Comparison of ENCODE assay signal across 8 cellular contexts in genomic region chr2:149038442-149039212, GRCh38. TPM values are rescaled to one million over a fixed set of nuclear protein-coding genes. Genes with fewer than 3 reads are reported as not detected.
DNase-seq lines count a peak whose midpoint lies in the region; ATAC-seq and TF ChIP-seq lines count a peak whose summit lies in the region.

A gene with protein sequence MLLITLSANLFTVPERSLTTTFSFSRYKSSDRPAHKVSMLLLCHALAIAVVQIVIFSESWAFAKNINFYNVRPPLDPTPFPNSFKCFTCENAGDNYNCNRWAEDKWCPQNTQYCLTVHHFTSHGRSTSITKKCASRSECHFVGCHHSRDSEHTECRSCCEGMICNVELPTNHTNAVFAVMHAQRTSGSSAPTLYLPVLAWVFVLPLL (plus strand): TSS chr2:149038699. CDS start chr2:149130949, 92,250 bp downstream.

- TF ChIP-seq EP300 in upper lobe of left lung (IDR thresholded peaks at IDR 0.05), result no peak

- TF ChIP-seq CTCF in WERI-Rb-1 (IDR thresholded peaks at IDR 0.05; ENCODE audit: low read depth, low read length) (peak; percentile 22; the same call in 1 of the 2 replicates), upper lobe of left lung (IDR thresholded peaks at IDR 0.05) (peak in 1 of 6 experiments; percentile 22)

- peaks cover 45% of the 10 kb centered on the region for H3K27me3 ChIP-seq in WERI-Rb-1 (ENCODE audit: insufficient read depth, low read depth, severe bottlenecking)
- H3K27me3 ChIP-seq in upper lobe of left lung, result peaks cover 0 to 9% (median 4%) of the 10 kb centered on the region in 4 donors

- TF ChIP-seq POLR2A in upper lobe of left lung (IDR thresholded peaks at IDR 0.05), result no peak

- H3K9me3 ChIP-seq in WERI-Rb-1 (ENCODE audit: severe bottlenecking) (no peaks in the 10 kb centered on the region), upper lobe of left lung (no peaks in the 10 kb centered on the region)

- ATAC-seq in GM19455 (IDR thresholded peaks at IDR 0.05; ENCODE audit: unreplicated experiment), result peak; percentile 71
- ATAC-seq in HG03469 (IDR thresholded peaks at IDR 0.05; ENCODE audit: unreplicated experiment), result peak; percentile 62
- ATAC-seq in upper lobe of left lung (ENCODE audit: low FRiP score in 2 of 2), result peak; percentile 48 to 52

- H3K27ac ChIP-seq in WERI-Rb-1 (no peak within 1 kb of the TSS), upper lobe of left lung (no peak within 1 kb of the TSS)

- H3K36me3 ChIP-seq in WERI-Rb-1 (no peaks in the 10 kb centered on the region), upper lobe of left lung (no peaks in the 10 kb centered on the region)

- H3K4me3 ChIP-seq in WERI-Rb-1 (ENCODE audit: low read depth, low read length), result peak within 1 kb of the TSS; percentile 22; the same call in 1 of the 2 replicates
- H3K4me3 ChIP-seq in upper lobe of left lung, result peak within 1 kb of the TSS in 3 of 4 donors; percentile 32 to 51 (median 49)

- WGBS in upper lobe of left lung, 2 donors, result 2 to 3% methylated on average over 32 to 41 of the region's 85 CpGs

- peaks cover 0 to 12% (median 5%) of the 10 kb centered on the region in 4 donors for H3K4me1 ChIP-seq in upper lobe of left lung

- DNase-seq in GM03348 (ENCODE audit: low spot score) (peak; percentile 64), WERI-Rb-1 (peak; percentile 19), kidney tubule cell (ENCODE audit: low spot score) (peak; percentile 28), upper lobe of left lung (peak; percentile 66 to 89), UCSD-AML1 (lab: John Stamatoyannopoulos, UW; ENCODE audit: unreplicated experiment) (no peak), globus pallidus (ENCODE audit: low spot score) (no peak)

RNA-seq across cellular contexts. Expression of the gene that starts here (rescaled TPM):
- 1 to 10 TPM in 2 of 6 donors, under 1 TPM in 2, not detected in 2; 0.43 to 6.7 (median 1.1) TPM for total RNA-seq in upper lobe of left lung

Comparison
In these comparisons a context has a peak if more than half of its experiments do, and no peak if none do; other contexts are left out.
1. DNase-seq: peak in GM03348 (single experiment), WERI-Rb-1 (single experiment), kidney tubule cell (single experiment) and upper lobe of left lung (2 of 2); none in UCSD-AML1 (single experiment) and globus pallidus (single experiment).
2. Peak in every context shown above with its lines, with median percentiles within 50 percentile points of each other: ATAC-seq.